ENCODE assay signal across 8 cellular contexts in genomic region chr7:39624202-39624807, GRCh38. TPM values are rescaled to one million over a fixed set of nuclear protein-coding genes. Genes with fewer than 3 reads are reported as not detected.
DNase-seq lines count a peak whose midpoint lies in the region; ATAC-seq and TF ChIP-seq lines count a peak whose summit lies in the region.

No MANE protein-coding gene starts in this region.

- H3K27ac ChIP-seq in Karpas-422 (ENCODE audit: low read length) = peak overlapping the region; percentile 35; the same call in 1 of the 2 replicates
- H3K27ac ChIP-seq in prostate gland = peak overlapping the region; percentile 80 to 92

- under 1% methylated on average over 11 of the region's 11 CpGs for WGBS in prostate gland

- no peaks in the 10 kb centered on the region for H3K27me3 ChIP-seq in Karpas-422 (ENCODE audit: low read length)
- no peaks in the 10 kb centered on the region for H3K27me3 ChIP-seq in prostate gland (replicated peaks; ENCODE audit: insufficient read depth)

- peak overlapping the region; percentile 91 for H3K9ac ChIP-seq in Karpas-422 (ENCODE audit: low read length)

- H3K36me3 ChIP-seq in Karpas-422 (ENCODE audit: insufficient read depth, low read length) (peaks cover 3% of the 10 kb centered on the region; the same call in 1 of the 2 replicates), prostate gland (no peaks in the 10 kb centered on the region)

- H3K4me3 Mint-ChIP-seq in activated CD8-positive, alpha-beta T cell treated with anti-CD3 and anti-CD28 coated beads, Interleukin-2, amount 10 ng/mL, durations not matched to agents 7 days and 5 days = peak overlapping the region; percentile 98

- peak overlapping the region; percentile 96 for H3K27ac Mint-ChIP-seq in activated CD8-positive, alpha-beta T cell treated with anti-CD3 and anti-CD28 coated beads, Interleukin-2, amount 10 ng/mL, durations not matched to agents 7 days and 5 days

- intact Hi-C loops in prostate gland (cut with DNase I) = no loop called here

- TF ChIP-seq POLR2A in prostate gland (IDR thresholded peaks at IDR 0.05) = no peak

- no peak for TF ChIP-seq CTCF in GM10248 (IDR thresholded peaks at IDR 0.05; ENCODE audit: control extremely low read depth, extremely low read depth, low read depth, missing control alignments)
- no peak for TF ChIP-seq CTCF in fibroblast of villous mesenchyme (IDR thresholded peaks at IDR 0.05; ENCODE audit: insufficient read depth, low read depth, low read length)
- TF ChIP-seq CTCF in prostate gland (IDR thresholded peaks at IDR 0.05) = no peak

- H3K4me1 ChIP-seq in Karpas-422 (ENCODE audit: low read length) (peaks cover 54% of the 10 kb centered on the region), prostate gland (replicated peaks) (no peaks in the 10 kb centered on the region)

- CTCF ChIA-PET in GM10248 (lab: Yijun Ruan, JAX) = interaction anchor here (0.8 to 4.2 kb wide), 6 partner anchors 11 to 124 kb away, joined by 3 to 24 read pairs (median 4); no protein-coding TSS in a partner anchor
- CTCF ChIA-PET in activated CD8-positive, alpha-beta T cell treated with anti-CD3 and anti-CD28 coated beads, Interleukin-2, amount 10 ng/mL, durations not matched to agents 7 days and 5 days (lab: Charles Lee) = interaction anchor here (0.8 to 5.5 kb wide), 8 partner anchors 9 to 124 kb away, joined by 3 to 71 read pairs (median 4); no protein-coding TSS in a partner anchor

- DNase-seq in GM10248 (ENCODE audit: extremely low spot score) = peak; percentile 40
- DNase-seq in Karpas-422 = peak; percentile 65
- DNase-seq in activated CD8-positive, alpha-beta T cell treated with anti-CD3 and anti-CD28 coated beads, Interleukin-2, amount 10 ng/mL, durations not matched to agents 7 days and 5 days = no peak
- DNase-seq in fibroblast of villous mesenchyme (ENCODE audit: low read depth) = peak; percentile 49
- peak; percentile 17 for DNase-seq in prostate gland (ENCODE audit: low spot score)
- no peak for DNase-seq in NCI-H2081 (lab: John Stamatoyannopoulos, UW)

- no peak for ATAC-seq in activated CD8-positive, alpha-beta T cell treated with anti-CD3 and anti-CD28 coated beads, Interleukin-2, amount 10 ng/mL, durations not matched to agents 7 days and 5 days
- ATAC-seq in HG03039 (IDR thresholded peaks at IDR 0.05; ENCODE audit: unreplicated experiment) = no peak
- no peak for ATAC-seq in GM19452 (IDR thresholded peaks at IDR 0.05; ENCODE audit: unreplicated experiment)

- POLR2A ChIA-PET in GM10248 (lab: Yijun Ruan, JAX) = interaction anchor here (0.6 to 0.7 kb wide), 2 partner anchors 262 to 840 kb away, joined by 4 to 9 read pairs; no protein-coding TSS in a partner anchor
- POLR2A ChIA-PET in activated CD8-positive, alpha-beta T cell treated with anti-CD3 and anti-CD28 coated beads, Interleukin-2, amount 10 ng/mL, durations not matched to agents 7 days and 5 days (lab: Charles Lee) = interaction anchor here (0.6 to 2.8 kb wide), 7 partner anchors 8 to 326 kb away, joined by 3 to 12 read pairs (median 9); partner anchors contain the start of gene CDK13

- H3K9me3 ChIP-seq in Karpas-422 (ENCODE audit: low read length) (no peaks in the 10 kb centered on the region), prostate gland (no peaks in the 10 kb centered on the region)

- no peaks in the 10 kb centered on the region for H3K27me3 Mint-ChIP-seq in activated CD8-positive, alpha-beta T cell treated with anti-CD3 and anti-CD28 coated beads, Interleukin-2, amount 10 ng/mL, durations not matched to agents 7 days and 5 days (ENCODE audit: low read depth)

- H2AFZ ChIP-seq in Karpas-422 (ENCODE audit: low read length) = no peak overlapping the region

- H3K4me3 ChIP-seq in Karpas-422 (ENCODE audit: low read length) (peak overlapping the region; percentile 91), fibroblast of villous mesenchyme (ENCODE audit: low read depth, low read length) (peak overlapping the region; percentile 81), prostate gland (peak overlapping the region; percentile 92 to 95)

- peaks cover 50% of the 10 kb centered on the region for H3K4me1 Mint-ChIP-seq in activated CD8-positive, alpha-beta T cell treated with anti-CD3 and anti-CD28 coated beads, Interleukin-2, amount 10 ng/mL, durations not matched to agents 7 days and 5 days (ENCODE audit: low read depth)

- H3K79me2 ChIP-seq in Karpas-422 (ENCODE audit: low read length) = peaks cover 66% of the 10 kb centered on the region

- H3K9me3 Mint-ChIP-seq in activated CD8-positive, alpha-beta T cell treated with anti-CD3 and anti-CD28 coated beads, Interleukin-2, amount 10 ng/mL, durations not matched to agents 7 days and 5 days (ENCODE audit: insufficient read depth) = no peaks in the 10 kb centered on the region

- H3K4me2 ChIP-seq in Karpas-422 (ENCODE audit: low read depth, low read length, poor library complexity, severe bottlenecking) = peak overlapping the region; percentile 92

- H3K36me3 Mint-ChIP-seq in activated CD8-positive, alpha-beta T cell treated with anti-CD3 and anti-CD28 coated beads, Interleukin-2, amount 10 ng/mL, durations not matched to agents 7 days and 5 days (ENCODE audit: low read depth) = peaks cover 36% of the 10 kb centered on the region

- H3K9me2 ChIP-seq in Karpas-422 (replicated peaks; ENCODE audit: insufficient read depth, low read length) = no peaks in the 10 kb centered on the region

- peaks cover 10% of the 10 kb centered on the region; the same call in 1 of the 2 replicates for H4K20me1 ChIP-seq in Karpas-422 (ENCODE audit: insufficient read depth, low read depth, low read length)

RNA-seq across cellular contexts. Expression of gene RALA, which starts 0.9 kb away (rescaled TPM):
- total RNA-seq in Karpas-422 (2014; rRNA removed; shearing (Covaris generic); ENCODE audit: low replicate concordance) = 13.8 and 14.1 TPM in 2 replicates
- total RNA-seq in activated CD8-positive, alpha-beta T cell treated with anti-CD3 and anti-CD28 coated beads, Interleukin-2, amount 10 ng/mL, durations not matched to agents 7 days and 5 days = 10 to 100 TPM; 32.2 to 33.9 TPM
- total RNA-seq in fibroblast of villous mesenchyme = 20.3 and 22.2 TPM in 2 replicates
- 10 to 100 TPM; 11.9 to 14.7 TPM for total RNA-seq in prostate gland

RNA-seq across cellular contexts. Expression of gene YAE1, which starts 58.1 kb away (rescaled TPM):
- 20.9 and 25.1 TPM in 2 replicates for total RNA-seq in Karpas-422 (2014; rRNA removed; shearing (Covaris generic); ENCODE audit: low replicate concordance)
- 10 to 100 TPM; 10.4 to 10.7 TPM for total RNA-seq in activated CD8-positive, alpha-beta T cell treated with anti-CD3 and anti-CD28 coated beads, Interleukin-2, amount 10 ng/mL, durations not matched to agents 7 days and 5 days
- 29.3 and 56.6 TPM in 2 replicates for total RNA-seq in fibroblast of villous mesenchyme
- 10 to 100 TPM in 1 of 2 donors, 1 to 10 TPM in 1; 9.8 to 28.3 TPM for total RNA-seq in prostate gland

Comparison
In these comparisons a context has a peak if more than half of its experiments do, and no peak if none do; other contexts are left out.
1. DNase-seq: peak in GM10248 (single experiment), Karpas-422 (single experiment), fibroblast of villous mesenchyme (single experiment) and prostate gland (single experiment); none in activated CD8-positive, alpha-beta T cell treated with anti-CD3 and anti-CD28 coated beads, Interleukin-2, amount 10 ng/mL, durations not matched to agents 7 days and 5 days (single experiment) and NCI-H2081 (0 of 2).
2. Peak in every context shown above with its lines, with median percentiles within 50 percentile points of each other: H3K4me3 ChIP-seq.